In the genomic region with DNA sequence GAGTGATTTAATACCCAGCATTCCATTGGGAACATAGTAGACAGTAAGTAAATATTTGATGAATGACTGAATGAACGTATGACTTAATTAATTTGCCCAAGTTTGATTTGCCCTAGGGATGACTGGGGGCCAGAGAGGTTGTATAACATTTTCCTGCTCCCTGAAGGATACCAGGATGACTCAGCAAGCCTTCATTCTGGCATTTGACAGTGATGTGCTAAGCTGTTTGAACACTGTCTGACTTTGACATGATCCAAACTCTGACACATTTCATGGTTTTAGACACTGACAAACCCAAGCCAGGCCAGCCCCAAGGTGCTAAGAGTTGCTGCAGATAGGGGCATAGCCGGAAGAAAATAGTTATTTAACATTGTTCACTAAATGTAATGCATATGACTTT, we compare ENCODE assay signal across 17 cellular contexts. TPM values are rescaled to one million over a fixed set of nuclear protein-coding genes. Genes with fewer than 3 reads are reported as not detected.
DNase-seq lines count a peak whose midpoint lies in the region; ATAC-seq and TF ChIP-seq lines count a peak whose summit lies in the region.
"Had no signal": no experiment of that assay in that cellular context is flagged by ENCODE, and none has a peak within 500 bp of the region (broad histone marks: within the 10 kb centered on the region; RNA-seq: fewer than 3 reads in every experiment).

No MANE protein-coding gene starts in this region.

- TF ChIP-seq RAD21 in neural cell (conservative IDR thresholded peaks at IDR 0.05) = no peak

- in situ Hi-C loops in GM13977 (cut with MboI; ENCODE audit: low pct_unique_long_range_greater_than_20kb, low sequenced_read_pairs, unreplicated experiment) = no loop called here

- H3K27ac ChIP-seq in neural cell (ENCODE audit: low read length) = no peak overlapping the region
- H3K27ac ChIP-seq: prostate gland, SJCRH30, thyroid gland had no signal

- H3K9me2 ChIP-seq in neural cell (ENCODE audit: insufficient read depth, low read length) = no peaks in the 10 kb centered on the region

- TF ChIP-seq EP300 in neural cell (conservative IDR thresholded peaks at IDR 0.05; ENCODE audit: poor library complexity, severe bottlenecking) = peak; percentile 49

- H3F3A ChIP-seq in neural cell (ENCODE audit: insufficient read depth, low read length, poor library complexity, severe bottlenecking) = no peaks in the 10 kb centered on the region

- H3K4me3 ChIP-seq in MG63 (no peak overlapping the region), epithelial cell of esophagus (ENCODE audit: low read length) (no peak overlapping the region), neural cell (ENCODE audit: low read length) (no peak overlapping the region)
- H3K4me3 ChIP-seq: prostate gland, SJCRH30, thyroid gland had no signal

- no peaks in the 10 kb centered on the region for H3K36me3 ChIP-seq in MG63
- H3K36me3 ChIP-seq in neural cell (ENCODE audit: insufficient read depth, low read length) = no peaks in the 10 kb centered on the region
- H3K36me3 ChIP-seq: prostate gland, SJCRH30, thyroid gland had no signal

- H4K20me1 ChIP-seq in neural cell (ENCODE audit: insufficient read depth) = no peaks in the 10 kb centered on the region

- DNase-seq in ELR (ENCODE audit: low read depth) = peak; percentile 61
- DNase-seq in MG63 = peak; percentile 72
- peak; percentile 83 for DNase-seq in epithelial cell of esophagus (ENCODE audit: low read depth)
- DNase-seq in SW480 (ENCODE audit: low spot score) = no peak
- DNase-seq in GM13977 (ENCODE audit: low spot score) = no peak
- DNase-seq: activated CD8-positive, alpha-beta memory T cell treated with anti-CD3 and anti-CD28 coated beads for 24 hours; CD4-positive, alpha-beta T cell; effector memory CD8-positive, alpha-beta T cell; GDM1; HFFc6; NCI-H2171; NK-92 treated with Interleukin-12 subunit alpha and Interleukin-12 subunit beta, amount 100 ng/mL, for 24 hours; SJCRH30; thyroid gland had no signal

- H3K27me3 ChIP-seq in MG63 (no peaks in the 10 kb centered on the region), neural cell (ENCODE audit: insufficient read depth, low read depth, low read length) (no peaks in the 10 kb centered on the region)
- H3K27me3 ChIP-seq: SJCRH30, thyroid gland had no signal

- H3K9ac ChIP-seq in neural cell (ENCODE audit: low read length) = no peak overlapping the region

- no peak overlapping the region for H3K4me2 ChIP-seq in neural cell (ENCODE audit: low read length)

- H3K79me2 ChIP-seq in neural cell (replicated peaks; ENCODE audit: insufficient read depth, low read length) = no peaks in the 10 kb centered on the region

- no peak for ATAC-seq in HG03521 (IDR thresholded peaks at IDR 0.05; ENCODE audit: unreplicated experiment)
- ATAC-seq: effector memory CD8-positive, alpha-beta T cell had no signal

- H3K9me3 ChIP-seq in MG63 = no peaks in the 10 kb centered on the region
- H3K9me3 ChIP-seq in neural cell (ENCODE audit: low read length) = no peaks in the 10 kb centered on the region
- H3K9me3 ChIP-seq: prostate gland, SJCRH30, thyroid gland had no signal

- TF ChIP-seq CTCF in epithelial cell of esophagus (IDR thresholded peaks at IDR 0.05; ENCODE audit: insufficient read depth, low read depth, low read length, missing control alignments) (no peak), neural cell (IDR thresholded peaks at IDR 0.05; ENCODE audit: poor library complexity, severe bottlenecking) (no peak), GM13977 (IDR thresholded peaks at IDR 0.05; ENCODE audit: extremely low read depth, insufficient read depth, missing control alignments) (no peak)

- H2AFZ ChIP-seq in neural cell (ENCODE audit: low read depth, low read length) = no peak overlapping the region

TF ChIP-seq in neural cell, 6 proteins besides CTCF, POLR2A, EP300 and RAD21:
- TF ChIP-seq POLR2AphosphoS5 (IDR thresholded peaks at IDR 0.05) = peak; percentile 58
- TF ChIP-seq SMC3 (conservative IDR thresholded peaks at IDR 0.05; ENCODE audit: poor library complexity) = no peak

RNA-seq across cellular contexts. Expression of gene KLF12, which starts 53.4 kb away (rescaled TPM):
- 1.7 and 12.8 TPM in 2 replicates for total RNA-seq in MG63 (2014; rRNA removed; shearing (Covaris generic); ENCODE audit: low replicate concordance)
- 51.9 and 53.5 TPM in 2 replicates for polyA plus RNA-seq in neural cell
- polyA minus RNA-seq in neural cell = 154 and 189 TPM in 2 replicates

Comparison
In these comparisons a context has a peak if more than half of its experiments do, and no peak if none do; other contexts are left out.
1. DNase-seq: peak in ELR (single experiment), MG63 (single experiment) and epithelial cell of esophagus (single experiment); none in SW480 (single experiment) and GM13977 (single experiment).